Comparison of ENCODE assay signal across 8 cellular contexts in genomic region chr3:22960326-22960984, GRCh38.
DNase-seq lines count a peak whose midpoint lies in the region; ATAC-seq and TF ChIP-seq lines count a peak whose summit lies in the region.

No MANE protein-coding gene starts in this region.

- H3K79me2 ChIP-seq in OCI-LY3 (ENCODE audit: low read length) = no peaks in the 10 kb centered on the region

- CTCF ChIA-PET in AG04449 (lab: Yijun Ruan, JAX) = interaction anchor here (0.6 to 1.1 kb wide), 3 partner anchors 40 to 871 kb away, joined by 3 to 4 read pairs (median 3); no protein-coding TSS in a partner anchor

- H3K27me3 ChIP-seq in OCI-LY3 (ENCODE audit: low read depth, low read length) = peaks cover 11% of the 10 kb centered on the region
- no peaks in the 10 kb centered on the region for H3K27me3 ChIP-seq in endodermal cell (ENCODE audit: control insufficient read depth, insufficient read depth, low read length, poor library complexity, severe bottlenecking)

- H3K27ac ChIP-seq in OCI-LY3 (ENCODE audit: low read length) = no peak overlapping the region
- H3K27ac ChIP-seq in endodermal cell (ENCODE audit: low read depth, low read length) = no peak overlapping the region

- DNase-seq in AG04449 (ENCODE audit: low read depth, low spot score) (no peak), endodermal cell (no peak), mucosa of descending colon (peak in 2 of 3 donors; percentile 25 to 70), cortex of kidney (lab: John Stamatoyannopoulos, UW) (no peak), islet precursor cell (no peak)

- WGBS in endodermal cell (ENCODE audit: insufficient coverage in 1 of 2, insufficient read length in 1 of 2), 2 experiments = 42% methylated on average over 6 of the region's 7 CpGs; no CpG with 5 or more reads in 1 of the 2 experiments

- no peak overlapping the region for H3K27ac Mint-ChIP-seq in endodermal cell

- POLR2A ChIA-PET in AG04449 (lab: Yijun Ruan, JAX) = interaction anchor here (0.7 kb wide), 1 partner anchor 67 kb away, joined by 3 read pairs; no protein-coding TSS in a partner anchor

- H2AFZ ChIP-seq in OCI-LY3 (ENCODE audit: low read depth, low read length) = no peak overlapping the region

- peaks cover 6% of the 10 kb centered on the region for H3K4me1 Mint-ChIP-seq in endodermal cell

- TF ChIP-seq CTCF in AG04449 (IDR thresholded peaks at IDR 0.05; ENCODE audit: insufficient read depth, low read length, missing control alignments) (peak; percentile 46), GM12873 (IDR thresholded peaks at IDR 0.05; ENCODE audit: insufficient read depth, low read depth, low read length, missing control alignments) (peak; percentile 68), OCI-LY3 (IDR thresholded peaks at IDR 0.05; ENCODE audit: low read depth, low read length) (peak; percentile 95), endodermal cell (conservative IDR thresholded peaks at IDR 0.05) (peak; percentile 88), mucosa of descending colon (IDR thresholded peaks at IDR 0.05) (peak; percentile 28)

- no peak overlapping the region for H3K4me3 ChIP-seq in AG04449 (ENCODE audit: low read depth, low read length)
- peak overlapping the region; percentile 51 for H3K4me3 ChIP-seq in OCI-LY3 (ENCODE audit: low read length)
- H3K4me3 ChIP-seq in endodermal cell (ENCODE audit: low read length) = no peak overlapping the region
- H3K4me3 ChIP-seq in mucosa of descending colon = no peak overlapping the region

- H3K9ac ChIP-seq in OCI-LY3 (ENCODE audit: low read length) = no peak overlapping the region
- H3K9ac ChIP-seq in endodermal cell (ENCODE audit: extremely low read depth, low read length, poor library complexity, severe bottlenecking) = no peak overlapping the region

- H3K36me3 ChIP-seq in OCI-LY3 (replicated peaks; ENCODE audit: low read depth, low read length) (no peaks in the 10 kb centered on the region), endodermal cell (ENCODE audit: control insufficient read depth, insufficient read depth, low read length) (no peaks in the 10 kb centered on the region), mucosa of descending colon (ENCODE audit: low read depth) (no peaks in the 10 kb centered on the region)

- no peaks in the 10 kb centered on the region for H4K20me1 ChIP-seq in OCI-LY3 (ENCODE audit: insufficient read depth, low read length)

- H3K36me3 Mint-ChIP-seq in endodermal cell (ENCODE audit: low read depth) = no peaks in the 10 kb centered on the region

- H3K27me3 Mint-ChIP-seq in endodermal cell (ENCODE audit: insufficient read depth) = peaks cover 4% of the 10 kb centered on the region

- H3K9me3 Mint-ChIP-seq in endodermal cell = no peaks in the 10 kb centered on the region

- intact Hi-C loops in mucosa of descending colon (cut with DNase I, micrococcal nuclease) = no loop called here

- ATAC-seq in HG02973 (IDR thresholded peaks at IDR 0.05; ENCODE audit: unreplicated experiment) (peak; percentile 37), mucosa of descending colon (peak; percentile 43)

- H3K4me1 ChIP-seq in OCI-LY3 (ENCODE audit: low read length) = peaks cover 13% of the 10 kb centered on the region
- no peaks in the 10 kb centered on the region for H3K4me1 ChIP-seq in endodermal cell (ENCODE audit: control insufficient read depth, insufficient read depth, low read length)
- H3K4me1 ChIP-seq in mucosa of descending colon (ENCODE audit: low read depth) = no peaks in the 10 kb centered on the region

- no peaks in the 10 kb centered on the region for H3K9me3 ChIP-seq in OCI-LY3 (ENCODE audit: insufficient read depth, low read length)
- no peaks in the 10 kb centered on the region for H3K9me3 ChIP-seq in endodermal cell (ENCODE audit: control insufficient read depth, low read length)
- no peaks in the 10 kb centered on the region for H3K9me3 ChIP-seq in mucosa of descending colon

- H3K4me2 ChIP-seq in OCI-LY3 (ENCODE audit: low read length) = peak overlapping the region; percentile 71

- H3K4me3 Mint-ChIP-seq in endodermal cell = no peak overlapping the region

Comparison
In these comparisons a context has a peak if more than half of its experiments do, and no peak if none do; other contexts are left out.
1. DNase-seq: peak in mucosa of descending colon (2 of 3); none in AG04449 (single experiment), endodermal cell (single experiment), cortex of kidney (single experiment) and islet precursor cell (single experiment).
2. CTCF ChIP-seq: peak in every context shown above with its lines; median percentile 95 in OCI-LY3; 88 in endodermal cell; 68 in GM12873; 46 in AG04449; 28 in mucosa of descending colon.